21 cellular contexts compared by ENCODE assay signal in genomic region chr7:22948770-22949169, GRCh38.
"Had no signal": no experiment of that assay in that cellular context is flagged by ENCODE, and none has a peak within 500 bp of the region (broad histone marks: within the 10 kb centered on the region; RNA-seq: fewer than 3 reads in every experiment).

No MANE protein-coding gene starts in this region.

- ATAC-seq: esophagus mucosa; gastroesophageal sphincter; natural killer cell; psoas muscle; sciatic nerve; stimulated activated naive B cell treated with anti-CD40 and anti-IgM and Interleukin-4, amounts not matched to agents 10 μg/mL and 1 μg/mL and 100 μg/mL, for 72 hours; stimulated activated naive CD8-positive, alpha-beta T cell treated with anti-CD3 and anti-CD28 coated beads, Interleukin-15, amount 100 ng/mL, for 72 hours had no signal

- H3K27me3 Mint-ChIP-seq: stimulated activated naive B cell treated with anti-CD40 and anti-IgM and Interleukin-4, amounts not matched to agents 10 μg/mL and 1 μg/mL and 100 μg/mL, for 72 hours; stimulated activated naive CD8-positive, alpha-beta T cell treated with anti-CD3 and anti-CD28 coated beads, Interleukin-15, amount 100 ng/mL, for 72 hours had no signal

- H3K27ac Mint-ChIP-seq: immature natural killer cell; mesothelial cell of epicardium; natural killer cell; stimulated activated naive B cell treated with anti-CD40 and anti-IgM and Interleukin-4, amounts not matched to agents 10 μg/mL and 1 μg/mL and 100 μg/mL, for 72 hours; stimulated activated naive CD8-positive, alpha-beta T cell treated with anti-CD3 and anti-CD28 coated beads, Interleukin-15, amount 100 ng/mL, for 72 hours had no signal

- H3K4me1 Mint-ChIP-seq: immature natural killer cell; natural killer cell; stimulated activated naive CD8-positive, alpha-beta T cell treated with anti-CD3 and anti-CD28 coated beads, Interleukin-15, amount 100 ng/mL, for 72 hours had no signal

- H3K4me1 ChIP-seq: parathyroid adenoma, testis had no signal

- H3K9me3 ChIP-seq: gastroesophageal sphincter, psoas muscle, testis, tibial nerve had no signal

- H3K79me2 ChIP-seq: parathyroid adenoma had no signal

- H3K4me3 ChIP-seq: coronary artery, gastroesophageal sphincter, psoas muscle, testis, tibial nerve had no signal

- DNase-seq: central memory CD4-positive, alpha-beta T cell; effector CD4-positive, alpha-beta T cell; glutamatergic neuron; immature natural killer cell; mammary epithelial cell; natural killer cell; occipital lobe; psoas muscle; retina; stimulated activated CD4-positive, alpha-beta T cell treated with anti-CD3 and anti-CD28 coated beads, Interleukin-2, amount 100 ng/mL, for 24 hours; stimulated activated CD4-positive, alpha-beta T cell treated with anti-CD3 and anti-CD28 coated beads, Interleukin-4, amount 100 ng/mL, for 4 hours; stimulated activated naive B cell treated with anti-CD40 and anti-IgM and Interleukin-4, amounts not matched to agents 10 μg/mL and 1 μg/mL and 100 μg/mL, for 72 hours; stimulated activated naive CD8-positive, alpha-beta T cell treated with anti-CD3 and anti-CD28 coated beads, Interleukin-15, amount 100 ng/mL, for 72 hours; testis had no signal

- H3K4me3 Mint-ChIP-seq: immature natural killer cell; mesothelial cell of epicardium; natural killer cell; stimulated activated naive B cell treated with anti-CD40 and anti-IgM and Interleukin-4, amounts not matched to agents 10 μg/mL and 1 μg/mL and 100 μg/mL, for 72 hours; stimulated activated naive CD8-positive, alpha-beta T cell treated with anti-CD3 and anti-CD28 coated beads, Interleukin-15, amount 100 ng/mL, for 72 hours had no signal

- H3K36me3 Mint-ChIP-seq: mesothelial cell of epicardium, natural killer cell had no signal

- H2AFZ ChIP-seq: parathyroid adenoma had no signal

- H3K27me3 ChIP-seq: gastroesophageal sphincter, testis, tibial nerve had no signal

- H3K9me3 Mint-ChIP-seq: immature natural killer cell; mesothelial cell of epicardium; natural killer cell; stimulated activated naive B cell treated with anti-CD40 and anti-IgM and Interleukin-4, amounts not matched to agents 10 μg/mL and 1 μg/mL and 100 μg/mL, for 72 hours; stimulated activated naive CD8-positive, alpha-beta T cell treated with anti-CD3 and anti-CD28 coated beads, Interleukin-15, amount 100 ng/mL, for 72 hours had no signal

- H3K9ac ChIP-seq: parathyroid adenoma had no signal

- H3K27ac ChIP-seq: coronary artery, gastroesophageal sphincter, parathyroid adenoma, psoas muscle, testis, tibial nerve had no signal
